Comparison of ENCODE assay signal across 8 cellular contexts in genomic region chr6:110357696-110358535, GRCh38. TPM values are rescaled to one million over a fixed set of nuclear protein-coding genes. Genes with fewer than 3 reads are reported as not detected.
DNase-seq lines count a peak whose midpoint lies in the region; ATAC-seq, FAIRE-seq and TF ChIP-seq lines count a peak whose summit lies in the region.

A gene with protein sequence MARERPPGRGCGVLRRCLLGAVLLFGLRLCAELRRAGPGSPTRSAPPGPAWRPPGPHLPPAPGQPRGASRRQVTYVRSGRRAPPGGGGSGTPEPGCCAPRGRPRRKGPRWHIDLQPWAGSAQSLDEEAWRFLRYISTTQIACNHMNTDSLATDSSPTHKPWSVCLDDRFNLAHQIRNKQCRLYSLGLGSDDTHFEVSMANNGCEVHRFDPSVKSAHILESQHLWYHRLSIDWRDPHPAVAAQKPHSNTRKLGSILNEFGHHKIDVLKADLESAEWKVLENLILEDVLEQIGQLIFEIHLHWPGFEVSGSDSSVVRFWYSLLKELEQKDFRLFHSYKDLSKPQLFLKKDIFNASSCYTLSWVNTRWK (minus strand): TSS chr6:110358349. CDS start chr6:110358272, 77 bp downstream.

- H3K27ac Mint-ChIP-seq in nephron, result peak within 1 kb of the TSS; percentile 95 to 99 (median 96)

- no peaks in the 10 kb centered on the region for H3K36me3 Mint-ChIP-seq in nephron (ENCODE audit: low read depth)

- FAIRE-seq in RCC 7860 (lab: Jason Lieb, UNC), result no peak

- peak within 1 kb of the TSS; percentile 80 to 95 (median 92) for H3K4me3 Mint-ChIP-seq in nephron

- no peak for TF ChIP-seq CTCF in nephron (IDR thresholded peaks at IDR 0.05; ENCODE audit: unreplicated experiment in 3 of 3)

- DNase-seq in NCI-H345 (lab: John Stamatoyannopoulos, UW) (peak; percentile 27), NCI-H345 treated with DMSO at 0.1 percent for 48 hours (lab: John Stamatoyannopoulos, UW; ENCODE audit: unreplicated experiment) (no peak), RCC 7860 (ENCODE audit: low spot score) (no peak), NOMO-1 treated with DMSO at 0.1 percent for 48 hours (lab: John Stamatoyannopoulos, UW; ENCODE audit: unreplicated experiment) (no peak)

- peaks cover 68% of the 10 kb centered on the region for H3K4me1 Mint-ChIP-seq in nephron

- ATAC-seq in SK-N-SH treated with all-trans-retinoic acid at 6 μM for 48 hours (peak; percentile 77), esophagus mucosa (peak; percentile 20), GM21390 (IDR thresholded peaks at IDR 0.05; ENCODE audit: unreplicated experiment) (no peak)

- peaks cover 10% of the 10 kb centered on the region for H3K9me3 Mint-ChIP-seq in nephron

- peaks cover 3% of the 10 kb centered on the region for H3K27me3 Mint-ChIP-seq in nephron (ENCODE audit: low read depth)

TF ChIP-seq in SK-N-SH treated with all-trans-retinoic acid at 6 μM for 48 hours, 23 proteins besides CTCF, POLR2A, EP300 and RAD21:
- no peak for TF ChIP-seq CSRNP3 (CRISPR knock-in tag; IDR thresholded peaks at IDR 0.05)
- TF ChIP-seq ARNTL (CRISPR knock-in tag; IDR thresholded peaks at IDR 0.05; ENCODE audit: borderline replicate concordance, low read depth), result no peak
- no peak for TF ChIP-seq ZNF8 (CRISPR knock-in tag; IDR thresholded peaks at IDR 0.05)
- TF ChIP-seq TOX (CRISPR knock-in tag; IDR thresholded peaks at IDR 0.05; ENCODE audit: borderline replicate concordance), result no peak
- TF ChIP-seq TCF4 (CRISPR knock-in tag; IDR thresholded peaks at IDR 0.05; ENCODE audit: borderline replicate concordance), result no peak
- no peak for TF ChIP-seq TSHZ2 (CRISPR knock-in tag; IDR thresholded peaks at IDR 0.05)
- no peak for TF ChIP-seq PATZ1 (CRISPR knock-in tag; IDR thresholded peaks at IDR 0.05; ENCODE audit: borderline replicate concordance)
- no peak for TF ChIP-seq OSR1 (CRISPR knock-in tag; IDR thresholded peaks at IDR 0.05)
TF ChIP-seq in SK-N-SH treated with all-trans-retinoic acid at 6 μM for 48 hours: peak in this region for 0.

RNA-seq across cellular contexts. Expression of the gene that starts here (rescaled TPM):
- total RNA-seq in esophagus mucosa, result not detected

Comparison
In these comparisons a context has a peak if more than half of its experiments do, and no peak if none do; other contexts are left out.
1. Peak in ATAC-seq in esophagus mucosa; RNA of the gene not detected or under 1 TPM.